8 cellular contexts compared by ENCODE assay signal in genomic region chr9:111597852-111598729, GRCh38. TPM values are rescaled to one million over a fixed set of nuclear protein-coding genes. Genes with fewer than 3 reads are reported as not detected.
DNase-seq lines count a peak whose midpoint lies in the region; ATAC-seq and TF ChIP-seq lines count a peak whose summit lies in the region.

No MANE protein-coding gene starts in this region.

- peak overlapping the region in 1 of 2 experiments; percentile 53; a peak in 2 of 4 replicates for H3K27ac ChIP-seq in SK-N-SH (ENCODE audit: low read depth in 2 of 2, low read length in 1 of 2)

- H3K9me3 ChIP-seq in SK-N-SH: no peaks in the 10 kb centered on the region

- ATAC-seq in GM19043 (IDR thresholded peaks at IDR 0.05; ENCODE audit: low read depth, unreplicated experiment) (peak; percentile 47), left cardiac atrium (peak; percentile 36 to 39), HG02970 (IDR thresholded peaks at IDR 0.05; ENCODE audit: low FRiP score, unreplicated experiment) (no peak)
- peak; percentile 68 for ATAC-seq in activated naive CD8-positive, alpha-beta T cell treated with anti-CD3 and anti-CD28 coated beads, Interleukin-2, amount 10 ng/mL, durations not matched to agents 7 days and 5 days (ENCODE audit: low read depth)

- peak overlapping the region; percentile 92 for H3K4me2 ChIP-seq in SK-N-SH

- peaks cover 7% of the 10 kb centered on the region for H3F3A ChIP-seq in SK-N-SH (replicated peaks; ENCODE audit: insufficient read depth)

- DNase-seq in AG20443 (ENCODE audit: low spot score) (peak; percentile 64), SK-N-SH (peak; percentile 66), left cardiac atrium (peak; percentile 64), pons (ENCODE audit: low spot score) (peak; percentile 45)
- peak; percentile 73 for DNase-seq in activated naive CD8-positive, alpha-beta T cell treated with anti-CD3 and anti-CD28 coated beads, Interleukin-2, amount 10 ng/mL, durations not matched to agents 7 days and 5 days

- H3K36me3 ChIP-seq in SK-N-SH (replicated peaks in 1 of 2; ENCODE audit: control insufficient read depth in 1 of 2, insufficient read depth in 2 of 2, low read length in 1 of 2): peaks cover 14 to 23% of the 10 kb centered on the region in 2 experiments

- peak; percentile 77 for TF ChIP-seq CTCF in SK-N-SH (IDR thresholded peaks at IDR 0.05)

- H3K27ac Mint-ChIP-seq in IgD-negative memory B cell: no peak overlapping the region
- no peak overlapping the region for H3K27ac Mint-ChIP-seq in activated naive CD8-positive, alpha-beta T cell treated with anti-CD3 and anti-CD28 coated beads, Interleukin-2, amount 10 ng/mL, durations not matched to agents 7 days and 5 days

- H3K9me3 Mint-ChIP-seq in IgD-negative memory B cell: peaks cover 0 to 1% (median 0%) of the 10 kb centered on the region in 3 donors
- H3K9me3 Mint-ChIP-seq in activated naive CD8-positive, alpha-beta T cell treated with anti-CD3 and anti-CD28 coated beads, Interleukin-2, amount 10 ng/mL, durations not matched to agents 7 days and 5 days: no peaks in the 10 kb centered on the region

- POLR2A ChIA-PET in SK-N-SH (lab: Yijun Ruan, JAX): no interaction called here
- POLR2A ChIA-PET in activated naive CD8-positive, alpha-beta T cell treated with anti-CD3 and anti-CD28 coated beads, Interleukin-2, amount 10 ng/mL, durations not matched to agents 7 days and 5 days (lab: Charles Lee): interaction anchor here (0.7 to 1.3 kb wide), 4 partner anchors 14 to 53 kb away, joined by 3 to 8 read pairs (median 3); partner anchors contain the start of gene DNAJC25

- peak; percentile 80 for TF ChIP-seq RAD21 in SK-N-SH (IDR thresholded peaks at IDR 0.05; ENCODE audit: low read length)

- peaks cover 7 to 16% (median 9%) of the 10 kb centered on the region in 3 donors for H3K4me1 Mint-ChIP-seq in IgD-negative memory B cell
- H3K4me1 Mint-ChIP-seq in activated naive CD8-positive, alpha-beta T cell treated with anti-CD3 and anti-CD28 coated beads, Interleukin-2, amount 10 ng/mL, durations not matched to agents 7 days and 5 days: peaks cover 19% of the 10 kb centered on the region

- H3K9ac ChIP-seq in SK-N-SH: peak overlapping the region; percentile 62

- WGBS in SK-N-SH (ENCODE audit: low lambda C conversion rate): 2% methylated on average over 36 of the region's 41 CpGs

- H3K27me3 ChIP-seq in SK-N-SH (ENCODE audit: insufficient read depth): no peaks in the 10 kb centered on the region

- H3K79me2 ChIP-seq in SK-N-SH (ENCODE audit: insufficient read depth): no peaks in the 10 kb centered on the region

- no peak for TF ChIP-seq EP300 in SK-N-SH (IDR thresholded peaks at IDR 0.05; ENCODE audit: borderline replicate concordance in 1 of 2, low read depth in 1 of 2, low read length in 1 of 2)

- H3K27me3 Mint-ChIP-seq in IgD-negative memory B cell: peaks cover 25% of the 10 kb centered on the region
- peaks cover 41% of the 10 kb centered on the region for H3K27me3 Mint-ChIP-seq in activated naive CD8-positive, alpha-beta T cell treated with anti-CD3 and anti-CD28 coated beads, Interleukin-2, amount 10 ng/mL, durations not matched to agents 7 days and 5 days

- no peaks in the 10 kb centered on the region for H3K36me3 Mint-ChIP-seq in IgD-negative memory B cell
- no peaks in the 10 kb centered on the region for H3K36me3 Mint-ChIP-seq in activated naive CD8-positive, alpha-beta T cell treated with anti-CD3 and anti-CD28 coated beads, Interleukin-2, amount 10 ng/mL, durations not matched to agents 7 days and 5 days

- H3K9me2 ChIP-seq in SK-N-SH: no peaks in the 10 kb centered on the region

- H3K4me1 ChIP-seq in SK-N-SH (ENCODE audit: control insufficient read depth in 1 of 2, insufficient read depth in 2 of 2, low read depth in 1 of 2, low read length in 1 of 2): no peaks in the 10 kb centered on the region; a peak in 1 of 4 replicates

- CTCF ChIA-PET in SK-N-SH (lab: Yijun Ruan, JAX): interaction anchor here (0.6 to 4.8 kb wide), 30 partner anchors 8 to 1271 kb away, joined by 3 to 49 read pairs (median 4); partner anchors contain the start of gene DNAJC25

- H4K20me1 ChIP-seq in SK-N-SH (ENCODE audit: insufficient read depth): no peaks in the 10 kb centered on the region

- intact Hi-C loops in left cardiac atrium (cut with DNase I): no loop called here

- H2AFZ ChIP-seq in SK-N-SH (ENCODE audit: low read depth): peak overlapping the region; percentile 94

- H3K4me3 Mint-ChIP-seq in IgD-negative memory B cell: peak overlapping the region; percentile 67 to 96 (median 83)
- peak overlapping the region; percentile 89 for H3K4me3 Mint-ChIP-seq in activated naive CD8-positive, alpha-beta T cell treated with anti-CD3 and anti-CD28 coated beads, Interleukin-2, amount 10 ng/mL, durations not matched to agents 7 days and 5 days

- peak overlapping the region; percentile 54 to 75 for H3K4me3 ChIP-seq in SK-N-SH (ENCODE audit: low read depth in 2 of 2, low read length in 1 of 2)

TF ChIP-seq in SK-N-SH, 30 proteins besides CTCF, POLR2A, EP300 and RAD21:
- TF ChIP-seq SMC3 (IDR thresholded peaks at IDR 0.05; ENCODE audit: low read depth, low read length) (peak; percentile 61), YY1 (IDR thresholded peaks at IDR 0.05; ENCODE audit: low read depth) (0 out of 2 replicates have a peak, but pooled peaks have one; percentile 21), MEF2A (IDR thresholded peaks at IDR 0.05; ENCODE audit: borderline replicate concordance, low read depth) (no peak)

RNA-seq across cellular contexts. Expression of gene PTGR1, which starts 1.4 kb away (rescaled TPM):
- polyA plus RNA-seq in IgD-negative memory B cell: 0.15 TPM
- 33.0 and 38.4 TPM in 2 replicates for polyA plus RNA-seq in SK-N-SH (2012; rRNA removed)
- polyA plus RNA-seq in SK-N-SH (2012; cell fraction: cytosol; rRNA removed): 43.4 and 51.2 TPM in 2 replicates
- polyA plus RNA-seq in SK-N-SH (2012; cell fraction: nucleus; rRNA removed): 13.4 and 20.9 TPM in 2 replicates
- total RNA-seq in activated naive CD8-positive, alpha-beta T cell treated with anti-CD3 and anti-CD28 coated beads, Interleukin-2, amount 10 ng/mL, durations not matched to agents 7 days and 5 days: 1 to 10 TPM in 1 of 2 experiments, under 1 TPM in 1; 0.94 to 1.2 TPM
- 10 to 100 TPM; 37.5 to 46.3 TPM for total RNA-seq in left cardiac atrium

RNA-seq across cellular contexts. Expression of gene DNAJC25, which starts 33.0 kb away (rescaled TPM):
- polyA plus RNA-seq in IgD-negative memory B cell (3.6 TPM), SK-N-SH (2012; rRNA removed) (3.3 and 4.4 TPM in 2 replicates)
- 4.5 and 6.2 TPM in 2 replicates for polyA plus RNA-seq in SK-N-SH (2012; cell fraction: cytosol; rRNA removed)
- polyA plus RNA-seq in SK-N-SH (2012; cell fraction: nucleus; rRNA removed): 3.0 and 4.4 TPM in 2 replicates
- 1 to 10 TPM; 3.6 to 4.3 TPM for total RNA-seq in activated naive CD8-positive, alpha-beta T cell treated with anti-CD3 and anti-CD28 coated beads, Interleukin-2, amount 10 ng/mL, durations not matched to agents 7 days and 5 days
- total RNA-seq in left cardiac atrium: 1 to 10 TPM; 6.3 to 8.4 TPM

Comparison
In these comparisons a context has a peak if more than half of its experiments do, and no peak if none do; other contexts are left out.
1. RNA of gene PTGR1, which starts 1.4 kb away (total RNA-seq): 37.5 to 46.3 TPM in left cardiac atrium; 0.94 to 1.2 TPM in activated naive CD8-positive, alpha-beta T cell treated with anti-CD3 and anti-CD28 coated beads, Interleukin-2, amount 10 ng/mL, durations not matched to agents 7 days and 5 days; every median in the first group is over 10 times any median in the second.
2. Peak in every context shown above with its lines, with median percentiles within 50 percentile points of each other: DNase-seq.